Comparison of ENCODE assay signal across 16 cellular contexts in genomic region chr6:20605581-20605980, GRCh38.
DNase-seq lines count a peak whose midpoint lies in the region; ATAC-seq and TF ChIP-seq lines count a peak whose summit lies in the region.
"Had no signal": no experiment of that assay in that cellular context is flagged by ENCODE, and none has a peak within 500 bp of the region (broad histone marks: within the 10 kb centered on the region; RNA-seq: fewer than 3 reads in every experiment).

No MANE protein-coding gene starts in this region.

- H3K36me3 ChIP-seq in transverse colon, result no peaks in the 10 kb centered on the region
- H3K36me3 ChIP-seq: brain microvascular endothelial cell, left lung had no signal

- POLR2A ChIA-PET in T-cell (lab: Charles Lee), result no interaction called here

- TF ChIP-seq POLR2A in transverse colon (IDR thresholded peaks at IDR 0.05), result no peak

- no peak for TF ChIP-seq EP300 in transverse colon (IDR thresholded peaks at IDR 0.05; ENCODE audit: low read depth)

- DNase-seq in DMS 273 treated with DMSO at 0.1 percent for 48 hours (lab: John Stamatoyannopoulos, UW) (peak; percentile 44), M059J (ENCODE audit: low read depth) (peak; percentile 64), cerebellum (ENCODE audit: low spot score) (peak; percentile 13), kidney tubule cell (ENCODE audit: low spot score) (peak; percentile 94), NK-92 (lab: John Stamatoyannopoulos, UW; ENCODE audit: unreplicated experiment) (no peak), T-cell (no peak), transverse colon (no peak)
- DNase-seq: activated CD8-positive, alpha-beta memory T cell treated with anti-CD3 and anti-CD28 coated beads for 24 hours; activated effector memory CD4-positive, alpha-beta T cell treated with anti-CD3 and anti-CD28 coated beads, Interleukin-2, amount 50 U/mL, for 16 hours; brain microvascular endothelial cell; H7; heart left ventricle; left lung; naive thymus-derived CD8-positive, alpha-beta T cell; stimulated activated CD4-positive, alpha-beta T cell treated with anti-CD3 and anti-CD28 coated beads, Interleukin-4, amount 100 ng/mL, for 1 hour had no signal

- H3K27me3 ChIP-seq in transverse colon, result no peaks in the 10 kb centered on the region
- H3K27me3 ChIP-seq: brain microvascular endothelial cell, heart left ventricle, left lung had no signal

- peaks cover 0 to 8% (median 0%) of the 10 kb centered on the region in 3 donors for H3K4me1 Mint-ChIP-seq in T-cell

- no peak overlapping the region for H3K4me3 Mint-ChIP-seq in T-cell
- H3K4me3 Mint-ChIP-seq: naive thymus-derived CD8-positive, alpha-beta T cell had no signal

- WGBS in transverse colon (ENCODE audit: low coverage in 1 of 2), 2 donors, result 81% methylated on average over 3 of the region's 3 CpGs; no CpG with 5 or more reads in 1 of the 2 donors

- ATAC-seq in T-cell (replicated peaks in 1 of 4), result no peak
- ATAC-seq in HG03520 (IDR thresholded peaks at IDR 0.05; ENCODE audit: unreplicated experiment), result no peak
- ATAC-seq: heart left ventricle; left lung; naive thymus-derived CD8-positive, alpha-beta T cell had no signal

- CTCF ChIA-PET in T-cell (lab: Charles Lee), result no interaction called here

- no peaks in the 10 kb centered on the region for H3K27me3 Mint-ChIP-seq in T-cell
- H3K27me3 Mint-ChIP-seq: naive thymus-derived CD8-positive, alpha-beta T cell had no signal

- H3K36me3 Mint-ChIP-seq in T-cell, result peaks cover 54% of the 10 kb centered on the region

- H3K9me3 ChIP-seq in transverse colon, result no peaks in the 10 kb centered on the region
- H3K9me3 ChIP-seq: left lung had no signal

- no peak overlapping the region for H3K4me3 ChIP-seq in transverse colon
- H3K4me3 ChIP-seq: heart left ventricle, left lung had no signal

- no peak for TF ChIP-seq CTCF in transverse colon (IDR thresholded peaks at IDR 0.05)

- H3K27ac ChIP-seq in transverse colon, result no peak overlapping the region
- H3K27ac ChIP-seq: brain microvascular endothelial cell, heart left ventricle, left lung had no signal

- peaks cover 0 to 8% (median 0%) of the 10 kb centered on the region in 3 donors for H3K9me3 Mint-ChIP-seq in T-cell

- intact Hi-C loops in transverse colon (cut with DNase I; ENCODE audit: low total_unique reads), result no loop called here

- no peak overlapping the region for H3K27ac Mint-ChIP-seq in T-cell

- no peaks in the 10 kb centered on the region for H3K4me1 ChIP-seq in transverse colon
- H3K4me1 ChIP-seq: heart left ventricle, left lung had no signal

- in situ Hi-C loops in transverse colon (cut with MboI; ENCODE audit: low pct_ligation_motif_present in 1 of 4, low pct_unique_long_range_greater_than_20kb in 1 of 4, low sequenced_read_pairs in 3 of 4), result no loop called here

Comparison
In these comparisons a context has a peak if more than half of its experiments do, and no peak if none do; other contexts are left out.
1. DNase-seq: peak in DMS 273 treated with DMSO at 0.1 percent for 48 hours (single experiment), M059J (single experiment), cerebellum (single experiment) and kidney tubule cell (single experiment); none in NK-92 (single experiment), T-cell (0 of 34) and transverse colon (single experiment).